In genomic region chr18:48942554-48943261, GRCh38 we compare ENCODE assay signal across 8 cellular contexts. TPM values are rescaled to one million over a fixed set of nuclear protein-coding genes. Genes with fewer than 3 reads are reported as not detected.
A peak's percentile ranks its signal among the peaks of the same experiment; 100 is the strongest.
DNase-seq lines count a peak whose midpoint lies in the region; ATAC-seq and TF ChIP-seq lines count a peak whose summit lies in the region.

No MANE protein-coding gene starts in this region.

- no peaks in the 10 kb centered on the region for H3K27me3 Mint-ChIP-seq in central memory CD8-positive, alpha-beta T cell

- intact Hi-C loops in mucosa of descending colon (cut with DNase I, micrococcal nuclease), result no loop called here

- DNase-seq in AG08395 (ENCODE audit: low spot score) (peak; percentile 94), HS-5 (ENCODE audit: low read depth) (peak; percentile 73), mucosa of descending colon (peak in 2 of 3 donors; percentile 24 to 38), nucleus accumbens (lab: John Stamatoyannopoulos, UW) (no peak), NCI-H1694 (lab: John Stamatoyannopoulos, UW) (no peak), NCI-H526 treated with DMSO at 0.1 percent for 48 hours (lab: John Stamatoyannopoulos, UW) (no peak)
- no peak for DNase-seq in central memory CD8-positive, alpha-beta T cell (ENCODE audit: low spot score in 2 of 2)

- no peak for ATAC-seq in central memory CD8-positive, alpha-beta T cell (replicated peaks; ENCODE audit: extremely low read depth, poor library complexity, severe bottlenecking)
- ATAC-seq in mucosa of descending colon, result peak; percentile 25
- no peak for ATAC-seq in GM21737 (IDR thresholded peaks at IDR 0.05; ENCODE audit: unreplicated experiment)

- H3K4me1 Mint-ChIP-seq in central memory CD8-positive, alpha-beta T cell, result peaks cover 94% of the 10 kb centered on the region

- H3K27ac Mint-ChIP-seq in central memory CD8-positive, alpha-beta T cell (ENCODE audit: low read depth), result peak overlapping the region; percentile 87

- H3K4me3 Mint-ChIP-seq in central memory CD8-positive, alpha-beta T cell, result peak overlapping the region; percentile 68

- H3K9me3 Mint-ChIP-seq in central memory CD8-positive, alpha-beta T cell, result no peaks in the 10 kb centered on the region

- no peak for TF ChIP-seq CTCF in mucosa of descending colon (IDR thresholded peaks at IDR 0.05)

- H3K9me3 ChIP-seq in mucosa of descending colon, result no peaks in the 10 kb centered on the region

- peaks cover 86% of the 10 kb centered on the region for H3K4me1 ChIP-seq in mucosa of descending colon (ENCODE audit: low read depth)

- no peak overlapping the region for H3K4me3 ChIP-seq in mucosa of descending colon

- H3K36me3 Mint-ChIP-seq in central memory CD8-positive, alpha-beta T cell (ENCODE audit: insufficient read depth), result peaks cover 68% of the 10 kb centered on the region

- no peaks in the 10 kb centered on the region for H3K36me3 ChIP-seq in mucosa of descending colon (ENCODE audit: low read depth)

RNA-seq across cellular contexts. Expression of gene SMAD7, which starts 8.1 kb away (rescaled TPM):
- total RNA-seq in mucosa of descending colon, result 10 to 100 TPM; 22.3 to 67.4 (median 33.1) TPM

Comparison
In these comparisons a context has a peak if more than half of its experiments do, and no peak if none do; other contexts are left out.
1. DNase-seq: peak in AG08395 (single experiment), HS-5 (single experiment) and mucosa of descending colon (2 of 3); none in central memory CD8-positive, alpha-beta T cell (0 of 2), nucleus accumbens (0 of 56), NCI-H1694 (single experiment) and NCI-H526 treated with DMSO at 0.1 percent for 48 hours (single experiment).